1 cellular context compared by ENCODE assay signal in the genomic region with DNA sequence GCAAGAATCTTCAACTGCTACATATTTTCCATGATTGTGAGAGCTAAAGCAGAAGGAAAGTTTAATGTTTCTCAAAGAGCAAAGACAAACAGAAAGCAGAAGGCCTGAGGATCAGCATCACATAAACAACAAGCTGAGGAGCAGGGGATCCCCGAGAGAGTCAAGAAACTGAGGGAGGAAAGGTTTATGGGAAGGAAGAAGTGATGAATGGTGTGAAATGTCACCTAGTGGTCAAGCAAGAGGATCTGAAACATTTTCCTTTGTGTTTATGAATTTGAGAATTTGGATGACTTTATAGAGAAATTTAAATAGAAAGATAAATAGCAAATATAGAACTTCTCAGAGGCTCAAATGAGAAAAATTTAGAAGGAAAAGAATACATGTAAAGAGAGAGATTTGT.
TF ChIP-seq lines count a peak whose summit lies in the region.

No MANE protein-coding gene starts in this region.

TF ChIP-seq in GM23338, 12 proteins besides CTCF, POLR2A, EP300 and RAD21 (continued from another document):
- no peak for TF ChIP-seq NANOG (IDR thresholded peaks at IDR 0.05; ENCODE audit: borderline replicate concordance)
